ENCODE assay signal across 10 cellular contexts in genomic region chr1:232600430-232601258, GRCh38. TPM values are rescaled to one million over a fixed set of nuclear protein-coding genes. Genes with fewer than 3 reads are reported as not detected.
DNase-seq lines count a peak whose midpoint lies in the region; ATAC-seq, FAIRE-seq and TF ChIP-seq lines count a peak whose summit lies in the region.
"Had no signal": no experiment of that assay in that cellular context is flagged by ENCODE, and none has a peak within 500 bp of the region (broad histone marks: within the 10 kb centered on the region; RNA-seq: fewer than 3 reads in every experiment).

No MANE protein-coding gene starts in this region.

- FAIRE-seq in RCC 7860 (lab: Jason Lieb, UNC): no peak

- DNase-seq in RCC 7860 (ENCODE audit: low spot score) (peak; percentile 66), mucosa of descending colon (no peak), AG20443 (ENCODE audit: low spot score) (no peak), middle frontal gyrus (ENCODE audit: extremely low spot score, low spot score) (no peak)
- DNase-seq: activated naive CD8-positive, alpha-beta T cell treated with anti-CD3 and anti-CD28 coated beads for 36 hours; gastrocnemius medialis; nucleus accumbens had no signal

- no peak overlapping the region for H3K4me3 ChIP-seq in mucosa of descending colon
- H3K4me3 ChIP-seq: gastrocnemius medialis had no signal

- intact Hi-C loops in mucosa of descending colon (cut with DNase I, micrococcal nuclease): no loop called here

- peaks cover 18% of the 10 kb centered on the region for H3K4me1 ChIP-seq in mucosa of descending colon (ENCODE audit: low read depth)
- H3K4me1 ChIP-seq: gastrocnemius medialis had no signal

- ATAC-seq in GM18511 (IDR thresholded peaks at IDR 0.05; ENCODE audit: unreplicated experiment): peak; percentile 53
- ATAC-seq in HG02981 (IDR thresholded peaks at IDR 0.05; ENCODE audit: unreplicated experiment): peak; percentile 52
- ATAC-seq in mucosa of descending colon: peak; percentile 69
- ATAC-seq in HG02870 (IDR thresholded peaks at IDR 0.05; ENCODE audit: unreplicated experiment): no peak
- ATAC-seq: gastrocnemius medialis had no signal

- no peaks in the 10 kb centered on the region for H3K36me3 ChIP-seq in mucosa of descending colon (ENCODE audit: low read depth)
- H3K36me3 ChIP-seq: gastrocnemius medialis had no signal

- no peak for TF ChIP-seq CTCF in mucosa of descending colon (IDR thresholded peaks at IDR 0.05)

- no peaks in the 10 kb centered on the region for H3K9me3 ChIP-seq in mucosa of descending colon
- H3K9me3 ChIP-seq: gastrocnemius medialis had no signal

RNA-seq across cellular contexts. Expression of gene SIPA1L2, which starts 29.3 kb away (rescaled TPM):
- 10 to 100 TPM; 78.7 to 94.4 (median 79.0) TPM for total RNA-seq in mucosa of descending colon
